ENCODE assay signal across 8 cellular contexts in genomic region chr2:43169091-43169936, GRCh38. TPM values are rescaled to one million over a fixed set of nuclear protein-coding genes. Genes with fewer than 3 reads are reported as not detected.
DNase-seq lines count a peak whose midpoint lies in the region; ATAC-seq lines count a peak whose summit lies in the region.

No MANE protein-coding gene starts in this region.

- peak overlapping the region; percentile 67 for H3K27ac Mint-ChIP-seq in activated T-cell treated with anti-CD3 and anti-CD28 coated beads, Interleukin-2, amount 50 U/mL, for 72 hours

- peak; percentile 52 for ATAC-seq in GM18868 (IDR thresholded peaks at IDR 0.05; ENCODE audit: unreplicated experiment)
- ATAC-seq in activated T-cell treated with anti-CD3 and anti-CD28 coated beads, Interleukin-2, amount 50 U/mL, for 72 hours (replicated peaks in 1 of 2), result peak; percentile 16 to 24
- ATAC-seq in left colon, result peak; percentile 82

- H3K9me3 ChIP-seq in thymus (ENCODE audit: control insufficient read depth), result no peaks in the 10 kb centered on the region

- H3K9me3 Mint-ChIP-seq in activated T-cell treated with anti-CD3 and anti-CD28 coated beads, Interleukin-2, amount 50 U/mL, for 72 hours, result no peaks in the 10 kb centered on the region

- H3K27me3 Mint-ChIP-seq in activated T-cell treated with anti-CD3 and anti-CD28 coated beads, Interleukin-2, amount 50 U/mL, for 72 hours (ENCODE audit: low read depth), result no peaks in the 10 kb centered on the region

- DNase-seq in HK-2 (ENCODE audit: unreplicated experiment) (peak; percentile 65), left colon (peak; percentile 90 to 95), NCI-H345 treated with DMSO at 0.1 percent for 48 hours (lab: John Stamatoyannopoulos, UW; ENCODE audit: unreplicated experiment) (no peak), COR-L47 (lab: John Stamatoyannopoulos, UW) (no peak), NCI-H748 treated with DMSO at 0.1 percent for 48 hours (lab: John Stamatoyannopoulos, UW) (no peak)
- DNase-seq in activated T-cell treated with anti-CD3 and anti-CD28 coated beads, Interleukin-2, amount 50 U/mL, for 72 hours, result no peak

- no peaks in the 10 kb centered on the region for H3K36me3 Mint-ChIP-seq in activated T-cell treated with anti-CD3 and anti-CD28 coated beads, Interleukin-2, amount 50 U/mL, for 72 hours (ENCODE audit: insufficient read depth in 2 of 2)

- peak overlapping the region; percentile 22 for H3K4me3 ChIP-seq in thymus (ENCODE audit: low read length)

- peaks cover 42% of the 10 kb centered on the region for H3K4me1 ChIP-seq in thymus (ENCODE audit: control insufficient read depth, insufficient read depth, low read length)

- peaks cover 78% of the 10 kb centered on the region for H3K4me1 Mint-ChIP-seq in activated T-cell treated with anti-CD3 and anti-CD28 coated beads, Interleukin-2, amount 50 U/mL, for 72 hours (ENCODE audit: low read depth)

- H3K4me3 Mint-ChIP-seq in activated T-cell treated with anti-CD3 and anti-CD28 coated beads, Interleukin-2, amount 50 U/mL, for 72 hours, result peak overlapping the region; percentile 58 to 84

- intact Hi-C loops in left colon (cut with DNase I, micrococcal nuclease), result loop anchor here in 1 of 2 donors (10.0 kb wide), 1 partner anchor 55 kb away; the partner anchor contains the start of gene ZFP36L2

- peak overlapping the region; percentile 80 for H3K27ac ChIP-seq in thymus (ENCODE audit: low read depth)

- H3K36me3 ChIP-seq in thymus (ENCODE audit: control insufficient read depth, insufficient read depth), result no peaks in the 10 kb centered on the region

- WGBS in thymus, result 41% methylated on average over 24 of the region's 24 CpGs

- no peaks in the 10 kb centered on the region for H3K27me3 ChIP-seq in thymus (ENCODE audit: control insufficient read depth, insufficient read depth)

RNA-seq across cellular contexts. Expression of gene ZFP36L2, which starts 57.1 kb away (rescaled TPM):
- 10 to 100 TPM; 70.8 to 86.4 TPM for total RNA-seq in activated T-cell treated with anti-CD3 and anti-CD28 coated beads, Interleukin-2, amount 50 U/mL, for 72 hours
- 100 to 1,000 TPM; 199 to 250 TPM for total RNA-seq in left colon
- polyA plus RNA-seq in thymus, result 412 TPM

Comparison
In these comparisons a context has a peak if more than half of its experiments do, and no peak if none do; other contexts are left out.
1. ATAC-seq: peak in every context shown above with its lines; median percentile 82 in left colon; 52 in GM18868; 20 in activated T-cell treated with anti-CD3 and anti-CD28 coated beads, Interleukin-2, amount 50 U/mL, for 72 hours.
2. DNase-seq: peak in HK-2 (single experiment) and left colon (2 of 2); none in activated T-cell treated with anti-CD3 and anti-CD28 coated beads, Interleukin-2, amount 50 U/mL, for 72 hours (0 of 2), NCI-H345 treated with DMSO at 0.1 percent for 48 hours (single experiment), COR-L47 (single experiment) and NCI-H748 treated with DMSO at 0.1 percent for 48 hours (single experiment).